12 cellular contexts compared by ENCODE assay signal in genomic region chr14:69044965-69045555, GRCh38.
DNase-seq lines count a peak whose midpoint lies in the region; ATAC-seq and TF ChIP-seq lines count a peak whose summit lies in the region.
"Had no signal": no experiment of that assay in that cellular context is flagged by ENCODE, and none has a peak within 500 bp of the region (broad histone marks: within the 10 kb centered on the region; RNA-seq: fewer than 3 reads in every experiment).

No MANE protein-coding gene starts in this region.

- H3K27ac Mint-ChIP-seq in MCF 10A (ENCODE audit: low read depth, unreplicated experiment) = no peak overlapping the region
- no peak overlapping the region for H3K27ac Mint-ChIP-seq in CD4-positive, alpha-beta T cell
- H3K27ac Mint-ChIP-seq: effector memory CD8-positive, alpha-beta T cell had no signal

- no peak for TF ChIP-seq CTCF in MCF 10A (IDR thresholded peaks at IDR 0.05; ENCODE audit: unreplicated experiment)
- no peak for TF ChIP-seq CTCF in CD4-positive, alpha-beta T cell (IDR thresholded peaks at IDR 0.05)

- ATAC-seq in GM18511 (IDR thresholded peaks at IDR 0.05; ENCODE audit: unreplicated experiment) = no peak
- no peak for ATAC-seq in CD4-positive, alpha-beta T cell (ENCODE audit: poor library complexity)
- ATAC-seq: effector memory CD8-positive, alpha-beta T cell had no signal

- H3K36me3 Mint-ChIP-seq in MCF 10A (ENCODE audit: insufficient read depth, unreplicated experiment) = peaks cover 13% of the 10 kb centered on the region
- no peaks in the 10 kb centered on the region for H3K36me3 Mint-ChIP-seq in CD4-positive, alpha-beta T cell (ENCODE audit: low read depth)

- CTCF ChIA-PET in MCF 10A (lab: Yijun Ruan, JAX) = interaction anchor here (0.7 kb wide), 1 partner anchor 130 kb away, joined by 3 read pairs; no protein-coding TSS in a partner anchor
- CTCF ChIA-PET in CD4-positive, alpha-beta T cell (lab: Charles Lee) = no interaction called here

- H3K4me1 ChIP-seq in rectal smooth muscle tissue (ENCODE audit: control insufficient read depth, insufficient read depth, low read length) = peaks cover 40% of the 10 kb centered on the region

- H3K9ac ChIP-seq in rectal smooth muscle tissue (ENCODE audit: low read length) = no peak overlapping the region

- DNase-seq in EH (ENCODE audit: low read depth) (peak; percentile 56), MCF 10A (ENCODE audit: unreplicated experiment) (peak; percentile 77), hepatic stellate cell (ENCODE audit: low spot score) (peak; percentile 46), 8988T (no peak), SW480 (ENCODE audit: low spot score) (no peak)
- no peak for DNase-seq in CD4-positive, alpha-beta T cell
- DNase-seq: effector memory CD8-positive, alpha-beta T cell; NCI-H2081; SW 1271 had no signal

- peak overlapping the region; percentile 47 for H3K27ac ChIP-seq in rectal smooth muscle tissue (ENCODE audit: low read depth, low read length)
- no peak overlapping the region for H3K27ac ChIP-seq in CD4-positive, alpha-beta T cell (ENCODE audit: low read depth, low read length)

- no TSS peak for BruUV-seq in MCF 10A (replicated peaks; lab: Mats Ljungman, UMichigan)

- intact Hi-C loops in MCF 10A (cut with micrococcal nuclease) = no loop called here
- intact Hi-C loops in CD4-positive, alpha-beta T cell (cut with DNase I, micrococcal nuclease) = no loop called here

- POLR2A ChIA-PET in MCF 10A (lab: Yijun Ruan, JAX) = interaction anchor here (0.6 to 1.5 kb wide), 5 partner anchors 12 to 198 kb away, joined by 3 read pairs; no protein-coding TSS in a partner anchor
- POLR2A ChIA-PET in CD4-positive, alpha-beta T cell (lab: Charles Lee) = no interaction called here

- H3K9me3 ChIP-seq in CD4-positive, alpha-beta T cell (ENCODE audit: control insufficient read depth, low read length) = no peaks in the 10 kb centered on the region

- H3K27me3 ChIP-seq in rectal smooth muscle tissue (ENCODE audit: control insufficient read depth, insufficient read depth, low read length) = no peaks in the 10 kb centered on the region
- no peaks in the 10 kb centered on the region for H3K27me3 ChIP-seq in CD4-positive, alpha-beta T cell (ENCODE audit: control insufficient read depth, insufficient read depth, low read length)

- H3K27me3 Mint-ChIP-seq in MCF 10A (ENCODE audit: insufficient read depth, unreplicated experiment) = no peaks in the 10 kb centered on the region
- H3K27me3 Mint-ChIP-seq in CD4-positive, alpha-beta T cell = peaks cover 11% of the 10 kb centered on the region

- H3K36me3 ChIP-seq in rectal smooth muscle tissue (ENCODE audit: control insufficient read depth, insufficient read depth, low read length) = no peaks in the 10 kb centered on the region

- H3K4me3 ChIP-seq in rectal smooth muscle tissue (ENCODE audit: low read length) = no peak overlapping the region
- H3K4me3 ChIP-seq: lung had no signal

- no peaks in the 10 kb centered on the region for H3K9me3 Mint-ChIP-seq in MCF 10A (ENCODE audit: unreplicated experiment)
- no peaks in the 10 kb centered on the region for H3K9me3 Mint-ChIP-seq in CD4-positive, alpha-beta T cell
- H3K9me3 Mint-ChIP-seq: effector memory CD8-positive, alpha-beta T cell had no signal

- no peak overlapping the region for H3K4me3 Mint-ChIP-seq in MCF 10A (ENCODE audit: unreplicated experiment)
- no peak overlapping the region for H3K4me3 Mint-ChIP-seq in CD4-positive, alpha-beta T cell
- H3K4me3 Mint-ChIP-seq: effector memory CD8-positive, alpha-beta T cell had no signal

- peaks cover 37% of the 10 kb centered on the region for H3K4me1 Mint-ChIP-seq in MCF 10A (ENCODE audit: insufficient read depth, unreplicated experiment)
- H3K4me1 Mint-ChIP-seq in CD4-positive, alpha-beta T cell (ENCODE audit: low read depth) = peaks cover 15% of the 10 kb centered on the region

Comparison
In these comparisons a context has a peak if more than half of its experiments do, and no peak if none do; other contexts are left out.
1. DNase-seq: peak in EH (single experiment), MCF 10A (single experiment) and hepatic stellate cell (single experiment); none in 8988T (single experiment), CD4-positive, alpha-beta T cell (0 of 10) and SW480 (single experiment).